1 cellular context compared by ENCODE assay signal in genomic region chr7:44884553-44885393, GRCh38.
TF ChIP-seq lines count a peak whose summit lies in the region.

No MANE protein-coding gene starts in this region.

TF ChIP-seq in GM12878, 131 proteins besides CTCF, POLR2A, EP300 and RAD21 (continues in another document):
- TF ChIP-seq TARDBP (IDR thresholded peaks at IDR 0.05; ENCODE audit: borderline replicate concordance): no peak
- TF ChIP-seq BACH1 (IDR thresholded peaks at IDR 0.05; ENCODE audit: borderline replicate concordance): peak; percentile 18; the same call in 1 of the 2 replicates
- no peak for TF ChIP-seq TBL1XR1 (IDR thresholded peaks at IDR 0.05; ENCODE audit: low read depth, low read length)
- no peak for TF ChIP-seq SP1 (IDR thresholded peaks at IDR 0.05; ENCODE audit: low read depth, low read length)
- no peak for TF ChIP-seq NFXL1 (IDR thresholded peaks at IDR 0.05; ENCODE audit: borderline replicate concordance)
- TF ChIP-seq CREB1 (IDR thresholded peaks at IDR 0.05; ENCODE audit: low read depth): no peak
- TF ChIP-seq ZNF384 (IDR thresholded peaks at IDR 0.05; ENCODE audit: borderline replicate concordance, low read depth, low read length): no peak
- TF ChIP-seq NR2C2 (IDR thresholded peaks at IDR 0.05; ENCODE audit: borderline replicate concordance, control insufficient read depth, insufficient read length, low read depth): no peak
- TF ChIP-seq HDAC2 (IDR thresholded peaks at IDR 0.05): no peak
- TF ChIP-seq PAX8 (IDR thresholded peaks at IDR 0.05): no peak
- no peak for TF ChIP-seq CBX5 (IDR thresholded peaks at IDR 0.05; ENCODE audit: low read depth)
- TF ChIP-seq POU2F2 (IDR thresholded peaks at IDR 0.05; ENCODE audit: borderline replicate concordance, low read depth, low read length): no peak
- TF ChIP-seq IKZF2 (IDR thresholded peaks at IDR 0.05): no peak
- 0 out of 2 replicates have a peak, but pooled peaks have one; percentile 8 for TF ChIP-seq IKZF1 (conservative IDR thresholded peaks at IDR 0.05)
- TF ChIP-seq, protein P1, sequence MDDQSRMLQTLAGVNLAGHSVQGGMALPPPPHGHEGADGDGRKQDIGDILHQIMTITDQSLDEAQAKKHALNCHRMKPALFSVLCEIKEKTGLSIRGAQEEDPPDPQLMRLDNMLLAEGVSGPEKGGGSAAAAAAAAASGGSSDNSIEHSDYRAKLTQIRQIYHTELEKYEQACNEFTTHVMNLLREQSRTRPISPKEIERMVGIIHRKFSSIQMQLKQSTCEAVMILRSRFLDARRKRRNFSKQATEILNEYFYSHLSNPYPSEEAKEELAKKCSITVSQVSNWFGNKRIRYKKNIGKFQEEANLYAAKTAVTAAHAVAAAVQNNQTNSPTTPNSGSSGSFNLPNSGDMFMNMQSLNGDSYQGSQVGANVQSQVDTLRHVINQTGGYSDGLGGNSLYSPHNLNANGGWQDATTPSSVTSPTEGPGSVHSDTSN (IDR thresholded peaks at IDR 0.05; ENCODE audit: insufficient replicate concordance, low read depth, low read length): peak; percentile 10
- TF ChIP-seq CREM (IDR thresholded peaks at IDR 0.05; ENCODE audit: low read depth): no peak
- no peak for TF ChIP-seq KAT2A (conservative IDR thresholded peaks at IDR 0.05; ENCODE audit: control insufficient read depth, low read depth, low read length)
- peak; percentile 56; the same call in 1 of the 2 replicates for TF ChIP-seq TAF1 (IDR thresholded peaks at IDR 0.05; ENCODE audit: borderline replicate concordance, low read depth, low read length)
- no peak for TF ChIP-seq SUPT20H (IDR thresholded peaks at IDR 0.05; ENCODE audit: borderline replicate concordance, control insufficient read depth, low read depth, low read length)
- TF ChIP-seq MYC (IDR thresholded peaks at IDR 0.05; ENCODE audit: insufficient read depth, insufficient read length, insufficient replicate concordance, low read length, severe bottlenecking): no peak
- TF ChIP-seq SREBF2 (IDR thresholded peaks at IDR 0.05; ENCODE audit: low read length): no peak
- TF ChIP-seq DPF2 (IDR thresholded peaks at IDR 0.05): peak; percentile 42; the same call in 1 of the 2 replicates
- TF ChIP-seq SKIL (IDR thresholded peaks at IDR 0.05; ENCODE audit: low read depth, poor library complexity, severe bottlenecking): no peak
- TF ChIP-seq GATAD2B (conservative IDR thresholded peaks at IDR 0.05; ENCODE audit: low read depth): peak; percentile 71
- no peak for TF ChIP-seq SMC3 (IDR thresholded peaks at IDR 0.05; ENCODE audit: borderline replicate concordance, low read length)
- 0 out of 2 replicates have a peak, but pooled peaks have one; percentile 8 for TF ChIP-seq CHD1 (IDR thresholded peaks at IDR 0.05; ENCODE audit: low read depth, low read length)
- TF ChIP-seq CHD2 (IDR thresholded peaks at IDR 0.05; ENCODE audit: borderline replicate concordance, low read depth, low read length): no peak
- TF ChIP-seq NBN (IDR thresholded peaks at IDR 0.05): no peak
- TF ChIP-seq, protein P2, sequence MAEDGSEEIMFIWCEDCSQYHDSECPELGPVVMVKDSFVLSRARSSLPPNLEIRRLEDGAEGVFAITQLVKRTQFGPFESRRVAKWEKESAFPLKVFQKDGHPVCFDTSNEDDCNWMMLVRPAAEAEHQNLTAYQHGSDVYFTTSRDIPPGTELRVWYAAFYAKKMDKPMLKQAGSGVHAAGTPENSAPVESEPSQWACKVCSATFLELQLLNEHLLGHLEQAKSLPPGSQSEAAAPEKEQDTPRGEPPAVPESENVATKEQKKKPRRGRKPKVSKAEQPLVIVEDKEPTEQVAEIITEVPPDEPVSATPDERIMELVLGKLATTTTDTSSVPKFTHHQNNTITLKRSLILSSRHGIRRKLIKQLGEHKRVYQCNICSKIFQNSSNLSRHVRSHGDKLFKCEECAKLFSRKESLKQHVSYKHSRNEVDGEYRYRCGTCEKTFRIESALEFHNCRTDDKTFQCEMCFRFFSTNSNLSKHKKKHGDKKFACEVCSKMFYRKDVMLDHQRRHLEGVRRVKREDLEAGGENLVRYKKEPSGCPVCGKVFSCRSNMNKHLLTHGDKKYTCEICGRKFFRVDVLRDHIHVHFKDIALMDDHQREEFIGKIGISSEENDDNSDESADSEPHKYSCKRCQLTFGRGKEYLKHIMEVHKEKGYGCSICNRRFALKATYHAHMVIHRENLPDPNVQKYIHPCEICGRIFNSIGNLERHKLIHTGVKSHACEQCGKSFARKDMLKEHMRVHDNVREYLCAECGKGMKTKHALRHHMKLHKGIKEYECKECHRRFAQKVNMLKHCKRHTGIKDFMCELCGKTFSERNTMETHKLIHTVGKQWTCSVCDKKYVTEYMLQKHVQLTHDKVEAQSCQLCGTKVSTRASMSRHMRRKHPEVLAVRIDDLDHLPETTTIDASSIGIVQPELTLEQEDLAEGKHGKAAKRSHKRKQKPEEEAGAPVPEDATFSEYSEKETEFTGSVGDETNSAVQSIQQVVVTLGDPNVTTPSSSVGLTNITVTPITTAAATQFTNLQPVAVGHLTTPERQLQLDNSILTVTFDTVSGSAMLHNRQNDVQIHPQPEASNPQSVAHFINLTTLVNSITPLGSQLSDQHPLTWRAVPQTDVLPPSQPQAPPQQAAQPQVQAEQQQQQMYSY (CRISPR knock-in tag; IDR thresholded peaks at IDR 0.05): no peak
- no peak for TF ChIP-seq FOS (IDR thresholded peaks at IDR 0.05; ENCODE audit: borderline replicate concordance, extremely low read depth, insufficient read length)
- peak; percentile 68; the same call in 1 of the 2 replicates for TF ChIP-seq SIN3A (IDR thresholded peaks at IDR 0.05; ENCODE audit: low read depth, low read length)
- peak; percentile 67; the same call in 1 of the 2 replicates for TF ChIP-seq POLR2AphosphoS5 (IDR thresholded peaks at IDR 0.05; ENCODE audit: low read length)
- TF ChIP-seq, protein P3, sequence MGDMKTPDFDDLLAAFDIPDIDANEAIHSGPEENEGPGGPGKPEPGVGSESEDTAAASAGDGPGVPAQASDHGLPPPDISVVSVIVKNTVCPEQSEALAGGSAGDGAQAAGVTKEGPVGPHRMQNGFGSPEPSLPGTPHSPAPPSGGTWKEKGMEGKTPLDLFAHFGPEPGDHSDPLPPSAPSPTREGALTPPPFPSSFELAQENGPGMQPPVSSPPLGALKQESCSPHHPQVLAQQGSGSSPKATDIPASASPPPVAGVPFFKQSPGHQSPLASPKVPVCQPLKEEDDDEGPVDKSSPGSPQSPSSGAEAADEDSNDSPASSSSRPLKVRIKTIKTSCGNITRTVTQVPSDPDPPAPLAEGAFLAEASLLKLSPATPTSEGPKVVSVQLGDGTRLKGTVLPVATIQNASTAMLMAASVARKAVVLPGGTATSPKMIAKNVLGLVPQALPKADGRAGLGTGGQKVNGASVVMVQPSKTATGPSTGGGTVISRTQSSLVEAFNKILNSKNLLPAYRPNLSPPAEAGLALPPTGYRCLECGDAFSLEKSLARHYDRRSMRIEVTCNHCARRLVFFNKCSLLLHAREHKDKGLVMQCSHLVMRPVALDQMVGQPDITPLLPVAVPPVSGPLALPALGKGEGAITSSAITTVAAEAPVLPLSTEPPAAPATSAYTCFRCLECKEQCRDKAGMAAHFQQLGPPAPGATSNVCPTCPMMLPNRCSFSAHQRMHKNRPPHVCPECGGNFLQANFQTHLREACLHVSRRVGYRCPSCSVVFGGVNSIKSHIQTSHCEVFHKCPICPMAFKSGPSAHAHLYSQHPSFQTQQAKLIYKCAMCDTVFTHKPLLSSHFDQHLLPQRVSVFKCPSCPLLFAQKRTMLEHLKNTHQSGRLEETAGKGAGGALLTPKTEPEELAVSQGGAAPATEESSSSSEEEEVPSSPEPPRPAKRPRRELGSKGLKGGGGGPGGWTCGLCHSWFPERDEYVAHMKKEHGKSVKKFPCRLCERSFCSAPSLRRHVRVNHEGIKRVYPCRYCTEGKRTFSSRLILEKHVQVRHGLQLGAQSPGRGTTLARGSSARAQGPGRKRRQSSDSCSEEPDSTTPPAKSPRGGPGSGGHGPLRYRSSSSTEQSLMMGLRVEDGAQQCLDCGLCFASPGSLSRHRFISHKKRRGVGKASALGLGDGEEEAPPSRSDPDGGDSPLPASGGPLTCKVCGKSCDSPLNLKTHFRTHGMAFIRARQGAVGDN (IDR thresholded peaks at IDR 0.05): 0 out of 2 replicates have a peak, but pooled peaks have one; percentile 44
- peak; percentile 3; the same call in 1 of the 2 replicates for TF ChIP-seq RUNX3 (IDR thresholded peaks at IDR 0.05; ENCODE audit: low read length)
- no peak for TF ChIP-seq PML (IDR thresholded peaks at IDR 0.05; ENCODE audit: low read length)
- TF ChIP-seq, protein P4, sequence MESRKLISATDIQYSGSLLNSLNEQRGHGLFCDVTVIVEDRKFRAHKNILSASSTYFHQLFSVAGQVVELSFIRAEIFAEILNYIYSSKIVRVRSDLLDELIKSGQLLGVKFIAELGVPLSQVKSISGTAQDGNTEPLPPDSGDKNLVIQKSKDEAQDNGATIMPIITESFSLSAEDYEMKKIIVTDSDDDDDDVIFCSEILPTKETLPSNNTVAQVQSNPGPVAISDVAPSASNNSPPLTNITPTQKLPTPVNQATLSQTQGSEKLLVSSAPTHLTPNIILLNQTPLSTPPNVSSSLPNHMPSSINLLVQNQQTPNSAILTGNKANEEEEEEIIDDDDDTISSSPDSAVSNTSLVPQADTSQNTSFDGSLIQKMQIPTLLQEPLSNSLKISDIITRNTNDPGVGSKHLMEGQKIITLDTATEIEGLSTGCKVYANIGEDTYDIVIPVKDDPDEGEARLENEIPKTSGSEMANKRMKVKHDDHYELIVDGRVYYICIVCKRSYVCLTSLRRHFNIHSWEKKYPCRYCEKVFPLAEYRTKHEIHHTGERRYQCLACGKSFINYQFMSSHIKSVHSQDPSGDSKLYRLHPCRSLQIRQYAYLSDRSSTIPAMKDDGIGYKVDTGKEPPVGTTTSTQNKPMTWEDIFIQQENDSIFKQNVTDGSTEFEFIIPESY (IDR thresholded peaks at IDR 0.05): no peak
- no peak for TF ChIP-seq PKNOX1 (IDR thresholded peaks at IDR 0.05)
- no peak for TF ChIP-seq NR2F1 (conservative IDR thresholded peaks at IDR 0.05)
- no peak for TF ChIP-seq ZNF24 (IDR thresholded peaks at IDR 0.05)
- TF ChIP-seq ZSCAN29 (IDR thresholded peaks at IDR 0.05): no peak
- no peak for TF ChIP-seq RBBP5 (conservative IDR thresholded peaks at IDR 0.05)
- no peak for TF ChIP-seq SMAD1 (IDR thresholded peaks at IDR 0.05; ENCODE audit: low read depth, partially characterized antibody)
- TF ChIP-seq NFIC (IDR thresholded peaks at IDR 0.05; ENCODE audit: low read depth, low read length): no peak
- no peak for TF ChIP-seq ZBTB40 (IDR thresholded peaks at IDR 0.05; ENCODE audit: borderline replicate concordance)
- TF ChIP-seq IRF4 (IDR thresholded peaks at IDR 0.05; ENCODE audit: low read depth, low read length): no peak
- no peak for TF ChIP-seq MTA3 (IDR thresholded peaks at IDR 0.05; ENCODE audit: borderline replicate concordance, low read length)
- TF ChIP-seq PAX5 (IDR thresholded peaks at IDR 0.05; ENCODE audit: borderline replicate concordance, low read depth, low read length): no peak
- no peak for TF ChIP-seq WRNIP1 (IDR thresholded peaks at IDR 0.05; ENCODE audit: borderline replicate concordance, low read depth, low read length)
- TF ChIP-seq BHLHE40 (IDR thresholded peaks at IDR 0.05; ENCODE audit: borderline replicate concordance in 1 of 2, low read depth in 2 of 2, low read length in 1 of 2): no peak
- no peak for TF ChIP-seq ESRRA (IDR thresholded peaks at IDR 0.05; ENCODE audit: low read length)
